In the genomic region with DNA sequence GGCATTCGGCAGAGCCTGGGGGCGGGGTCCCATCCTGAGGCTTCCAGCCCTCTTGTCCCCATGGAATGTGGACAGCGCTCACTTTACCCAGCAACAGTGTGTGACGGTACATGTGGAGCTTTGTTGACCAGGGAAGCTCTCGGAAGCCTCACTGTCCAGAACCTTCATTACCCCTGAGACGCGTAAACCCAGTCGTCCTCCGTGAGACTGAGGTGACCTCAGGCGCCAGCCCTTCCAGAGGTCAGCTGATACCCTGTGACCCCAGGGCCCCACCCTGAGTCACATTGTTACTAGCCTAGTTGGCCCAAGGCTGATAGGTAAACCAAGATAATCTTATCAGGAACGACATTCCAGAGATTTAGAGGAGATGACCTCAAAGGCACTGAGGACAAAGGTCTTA, we compare ENCODE assay signal across 1 cellular context.
TF ChIP-seq lines count a peak whose summit lies in the region.

No MANE protein-coding gene starts in this region.

TF ChIP-seq in SK-N-SH treated with all-trans-retinoic acid at 6 μM for 48 hours, 23 proteins besides CTCF, POLR2A, EP300 and RAD21 (continued from another document):
- TF ChIP-seq, protein P1, sequence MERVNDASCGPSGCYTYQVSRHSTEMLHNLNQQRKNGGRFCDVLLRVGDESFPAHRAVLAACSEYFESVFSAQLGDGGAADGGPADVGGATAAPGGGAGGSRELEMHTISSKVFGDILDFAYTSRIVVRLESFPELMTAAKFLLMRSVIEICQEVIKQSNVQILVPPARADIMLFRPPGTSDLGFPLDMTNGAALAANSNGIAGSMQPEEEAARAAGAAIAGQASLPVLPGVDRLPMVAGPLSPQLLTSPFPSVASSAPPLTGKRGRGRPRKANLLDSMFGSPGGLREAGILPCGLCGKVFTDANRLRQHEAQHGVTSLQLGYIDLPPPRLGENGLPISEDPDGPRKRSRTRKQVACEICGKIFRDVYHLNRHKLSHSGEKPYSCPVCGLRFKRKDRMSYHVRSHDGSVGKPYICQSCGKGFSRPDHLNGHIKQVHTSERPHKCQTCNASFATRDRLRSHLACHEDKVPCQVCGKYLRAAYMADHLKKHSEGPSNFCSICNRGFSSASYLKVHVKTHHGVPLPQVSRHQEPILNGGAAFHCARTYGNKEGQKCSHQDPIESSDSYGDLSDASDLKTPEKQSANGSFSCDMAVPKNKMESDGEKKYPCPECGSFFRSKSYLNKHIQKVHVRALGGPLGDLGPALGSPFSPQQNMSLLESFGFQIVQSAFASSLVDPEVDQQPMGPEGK (CRISPR knock-in tag; IDR thresholded peaks at IDR 0.05; ENCODE audit: borderline replicate concordance): no peak
- TF ChIP-seq PPARA (CRISPR knock-in tag; IDR thresholded peaks at IDR 0.05; ENCODE audit: borderline replicate concordance): no peak
- no peak for TF ChIP-seq ISL1 (CRISPR knock-in tag; IDR thresholded peaks at IDR 0.05)
- TF ChIP-seq TCF4 (CRISPR knock-in tag; IDR thresholded peaks at IDR 0.05; ENCODE audit: borderline replicate concordance): no peak
- no peak for TF ChIP-seq ZNF565 (CRISPR knock-in tag; conservative IDR thresholded peaks at IDR 0.05; ENCODE audit: low read depth)
- no peak for TF ChIP-seq ZFP3 (CRISPR knock-in tag; IDR thresholded peaks at IDR 0.05)
- TF ChIP-seq, protein P2, sequence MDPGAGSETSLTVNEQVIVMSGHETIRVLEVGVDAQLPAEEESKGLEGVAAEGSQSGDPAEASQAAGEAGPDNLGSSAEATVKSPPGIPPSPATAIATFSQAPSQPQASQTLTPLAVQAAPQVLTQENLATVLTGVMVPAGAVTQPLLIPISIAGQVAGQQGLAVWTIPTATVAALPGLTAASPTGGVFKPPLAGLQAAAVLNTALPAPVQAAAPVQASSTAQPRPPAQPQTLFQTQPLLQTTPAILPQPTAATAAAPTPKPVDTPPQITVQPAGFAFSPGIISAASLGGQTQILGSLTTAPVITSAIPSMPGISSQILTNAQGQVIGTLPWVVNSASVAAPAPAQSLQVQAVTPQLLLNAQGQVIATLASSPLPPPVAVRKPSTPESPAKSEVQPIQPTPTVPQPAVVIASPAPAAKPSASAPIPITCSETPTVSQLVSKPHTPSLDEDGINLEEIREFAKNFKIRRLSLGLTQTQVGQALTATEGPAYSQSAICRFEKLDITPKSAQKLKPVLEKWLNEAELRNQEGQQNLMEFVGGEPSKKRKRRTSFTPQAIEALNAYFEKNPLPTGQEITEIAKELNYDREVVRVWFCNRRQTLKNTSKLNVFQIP (CRISPR knock-in tag; IDR thresholded peaks at IDR 0.05; ENCODE audit: borderline replicate concordance, low read depth): no peak
- no peak for TF ChIP-seq ZFP30 (CRISPR knock-in tag; IDR thresholded peaks at IDR 0.05)
- no peak for TF ChIP-seq ZNF70 (CRISPR knock-in tag; IDR thresholded peaks at IDR 0.05)
- no peak for TF ChIP-seq BACH2 (CRISPR knock-in tag; IDR thresholded peaks at IDR 0.05; ENCODE audit: borderline replicate concordance)
- TF ChIP-seq RARB (CRISPR knock-in tag; IDR thresholded peaks at IDR 0.05): no peak
- TF ChIP-seq GLIS3 (CRISPR knock-in tag; IDR thresholded peaks at IDR 0.05): no peak
- TF ChIP-seq ZC3H10 (CRISPR knock-in tag; IDR thresholded peaks at IDR 0.05): no peak
- TF ChIP-seq ESRRG (CRISPR knock-in tag; IDR thresholded peaks at IDR 0.05): no peak
- TF ChIP-seq, protein P3, sequence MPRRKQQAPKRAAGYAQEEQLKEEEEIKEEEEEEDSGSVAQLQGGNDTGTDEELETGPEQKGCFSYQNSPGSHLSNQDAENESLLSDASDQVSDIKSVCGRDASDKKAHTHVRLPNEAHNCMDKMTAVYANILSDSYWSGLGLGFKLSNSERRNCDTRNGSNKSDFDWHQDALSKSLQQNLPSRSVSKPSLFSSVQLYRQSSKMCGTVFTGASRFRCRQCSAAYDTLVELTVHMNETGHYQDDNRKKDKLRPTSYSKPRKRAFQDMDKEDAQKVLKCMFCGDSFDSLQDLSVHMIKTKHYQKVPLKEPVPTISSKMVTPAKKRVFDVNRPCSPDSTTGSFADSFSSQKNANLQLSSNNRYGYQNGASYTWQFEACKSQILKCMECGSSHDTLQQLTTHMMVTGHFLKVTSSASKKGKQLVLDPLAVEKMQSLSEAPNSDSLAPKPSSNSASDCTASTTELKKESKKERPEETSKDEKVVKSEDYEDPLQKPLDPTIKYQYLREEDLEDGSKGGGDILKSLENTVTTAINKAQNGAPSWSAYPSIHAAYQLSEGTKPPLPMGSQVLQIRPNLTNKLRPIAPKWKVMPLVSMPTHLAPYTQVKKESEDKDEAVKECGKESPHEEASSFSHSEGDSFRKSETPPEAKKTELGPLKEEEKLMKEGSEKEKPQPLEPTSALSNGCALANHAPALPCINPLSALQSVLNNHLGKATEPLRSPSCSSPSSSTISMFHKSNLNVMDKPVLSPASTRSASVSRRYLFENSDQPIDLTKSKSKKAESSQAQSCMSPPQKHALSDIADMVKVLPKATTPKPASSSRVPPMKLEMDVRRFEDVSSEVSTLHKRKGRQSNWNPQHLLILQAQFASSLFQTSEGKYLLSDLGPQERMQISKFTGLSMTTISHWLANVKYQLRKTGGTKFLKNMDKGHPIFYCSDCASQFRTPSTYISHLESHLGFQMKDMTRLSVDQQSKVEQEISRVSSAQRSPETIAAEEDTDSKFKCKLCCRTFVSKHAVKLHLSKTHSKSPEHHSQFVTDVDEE (CRISPR knock-in tag; IDR thresholded peaks at IDR 0.05): no peak
